30 cellular contexts compared by ENCODE assay signal in genomic region chr20:47719211-47719610, GRCh38.
"Had no signal": no experiment of that assay in that cellular context is flagged by ENCODE, and none has a peak within 500 bp of the region (broad histone marks: within the 10 kb centered on the region; RNA-seq: fewer than 3 reads in every experiment).

No MANE protein-coding gene starts in this region.

- H3K36me3 Mint-ChIP-seq: activated naive CD4-positive, alpha-beta T cell treated with anti-CD3 and anti-CD28 coated beads, Interleukin-2, amount 50 U/mL, for 72 hours; IgD-negative memory B cell had no signal

- H3K27me3 ChIP-seq: adrenal gland, body of pancreas, breast epithelium, Peyer's patch had no signal

- ATAC-seq: activated naive CD4-positive, alpha-beta T cell treated with anti-CD3 and anti-CD28 coated beads, Interleukin-2, amount 50 U/mL, for 72 hours; activated T-cell treated with anti-CD3 and anti-CD28 coated beads, Interleukin-2, amount 50 U/mL, for 4 hours; body of pancreas had no signal

- H3K4me1 Mint-ChIP-seq: activated CD4-positive, alpha-beta T cell treated with anti-CD3 and anti-CD28 coated beads, Interleukin-2, amount 10 ng/mL, durations not matched to agents 24 days and 14 days had no signal

- H3K36me3 ChIP-seq: adrenal gland, breast epithelium, MG63, Peyer's patch had no signal

- H3K4me1 ChIP-seq: body of pancreas, breast epithelium, Peyer's patch had no signal

- H3K27ac ChIP-seq: adrenal gland, body of pancreas, breast epithelium, Peyer's patch had no signal

- DNase-seq: activated CD4-positive, alpha-beta T cell treated with anti-CD3 and anti-CD28 coated beads, Interleukin-2, amount 10 ng/mL, durations not matched to agents 24 days and 14 days; activated CD4-positive, alpha-beta T cell treated with anti-CD3 and anti-CD28 coated beads, Interleukin-2, amount 50 U/mL, for 4 hours; activated CD8-positive, alpha-beta memory T cell treated with anti-CD3 and anti-CD28 coated beads, Interleukin-2, amount 50 U/mL, for 4 hours; activated gamma-delta T cell treated with Interleukin-2 at 50 U/mL for 16 hours; activated naive CD4-positive, alpha-beta T cell treated with anti-CD3 and anti-CD28 coated beads for 36 hours; activated T-cell treated with anti-CD3 and anti-CD28 coated beads for 4 hours; activated T-cell treated with anti-CD3 and anti-CD28 coated beads, Interleukin-2, amount 50 U/mL, for 4 hours; adrenal gland; body of pancreas; Kasumi-1; KBM-7; NCI-H1092; NCI-H146; NCI-H187; NCI-H2029 treated with DMSO at 0.1 percent for 48 hours; NCI-H2107; NCI-H2171; NCI-H510A treated with DMSO at 0.1 percent for 48 hours; NCI-H526 treated with DMSO at 0.1 percent for 48 hours; NK-92 treated with Interleukin-12 subunit alpha and Interleukin-12 subunit beta, amount 100 ng/mL, for 24 hours; PC-3; Peyer's patch; RPMI8226; SHP77 treated with DMSO at 0.1 percent for 48 hours; T1000 had no signal

- H3K4me3 ChIP-seq: adrenal gland, body of pancreas, breast epithelium, MG63, Peyer's patch had no signal

- H3K9me3 ChIP-seq: adrenal gland, body of pancreas, breast epithelium, MG63, Peyer's patch had no signal

- H3K27ac Mint-ChIP-seq: activated CD4-positive, alpha-beta T cell treated with anti-CD3 and anti-CD28 coated beads, Interleukin-2, amount 10 ng/mL, durations not matched to agents 24 days and 14 days; activated naive CD4-positive, alpha-beta T cell treated with anti-CD3 and anti-CD28 coated beads for 36 hours; activated T-helper 1 cell treated with anti-CD3 and anti-CD28 coated beads, Interleukin-12 subunit alpha, Interleukin-12 subunit beta, Interleukin-2, Interleukin-4 antibody, amounts not matched to agents 30 ng/mL and 10 ng/mL and 1 ng/mL, durations not matched to agents 14 hours and 24 hours and 36 hours; IgD-negative memory B cell had no signal

- H3K9me3 Mint-ChIP-seq: activated CD4-positive, alpha-beta T cell treated with anti-CD3 and anti-CD28 coated beads, Interleukin-2, amount 10 ng/mL, durations not matched to agents 24 days and 14 days; activated naive CD4-positive, alpha-beta T cell treated with anti-CD3 and anti-CD28 coated beads for 36 hours; activated naive CD4-positive, alpha-beta T cell treated with anti-CD3 and anti-CD28 coated beads, Interleukin-2, amount 50 U/mL, for 72 hours; activated T-cell treated with anti-CD3 and anti-CD28 coated beads, Interleukin-2, amount 50 U/mL, for 4 hours; activated T-helper 1 cell treated with anti-CD3 and anti-CD28 coated beads, Interleukin-12 subunit alpha, Interleukin-12 subunit beta, Interleukin-2, Interleukin-4 antibody, amounts not matched to agents 30 ng/mL and 10 ng/mL and 1 ng/mL, durations not matched to agents 14 hours and 24 hours and 36 hours; IgD-negative memory B cell had no signal

- H3K4me3 Mint-ChIP-seq: activated CD4-positive, alpha-beta T cell treated with anti-CD3 and anti-CD28 coated beads, Interleukin-2, amount 10 ng/mL, durations not matched to agents 24 days and 14 days; activated naive CD4-positive, alpha-beta T cell treated with anti-CD3 and anti-CD28 coated beads for 36 hours; activated T-cell treated with anti-CD3 and anti-CD28 coated beads, Interleukin-2, amount 50 U/mL, for 4 hours; activated T-helper 1 cell treated with anti-CD3 and anti-CD28 coated beads, Interleukin-12 subunit alpha, Interleukin-12 subunit beta, Interleukin-2, Interleukin-4 antibody, amounts not matched to agents 30 ng/mL and 10 ng/mL and 1 ng/mL, durations not matched to agents 14 hours and 24 hours and 36 hours had no signal
